11 cellular contexts compared by ENCODE assay signal in genomic region chr10:28569506-28570159, GRCh38. TPM values are rescaled to one million over a fixed set of nuclear protein-coding genes. Genes with fewer than 3 reads are reported as not detected.
A peak's percentile ranks its signal among the peaks of the same experiment; 100 is the strongest.
DNase-seq lines count a peak whose midpoint lies in the region; TF ChIP-seq lines count a peak whose summit lies in the region.
"Had no signal": no experiment of that assay in that cellular context is flagged by ENCODE, and none has a peak within 500 bp of the region (broad histone marks: within the 10 kb centered on the region; RNA-seq: fewer than 3 reads in every experiment).

No MANE protein-coding gene starts in this region.

- no peaks in the 10 kb centered on the region for H3K27me3 ChIP-seq in KMS-11 (ENCODE audit: insufficient read depth, low read depth)
- H3K27me3 ChIP-seq: esophagus squamous epithelium had no signal

- peak overlapping the region; percentile 34 for H3K4me2 ChIP-seq in KMS-11

- peak overlapping the region; percentile 15; the same call in 1 of the 2 replicates for H3K27ac ChIP-seq in KMS-11
- H3K27ac ChIP-seq: esophagus squamous epithelium had no signal

- peaks cover 63% of the 10 kb centered on the region for H4K20me1 ChIP-seq in KMS-11 (ENCODE audit: insufficient read depth)

- peaks cover 10% of the 10 kb centered on the region; the same call in 1 of the 2 replicates for H3K36me3 ChIP-seq in KMS-11 (ENCODE audit: insufficient read depth)

- DNase-seq in COLO829 (ENCODE audit: low spot score) (peak; percentile 79), cardiac fibroblast (ENCODE audit: low read depth in 2 of 2) (peak; percentile 11 to 42), midbrain (lab: John Stamatoyannopoulos, UW) (peak; percentile 18), NCI-H748 (lab: John Stamatoyannopoulos, UW; ENCODE audit: unreplicated experiment) (no peak), occipital lobe (lab: John Stamatoyannopoulos, UW) (no peak)
- DNase-seq in central memory CD4-positive, alpha-beta T cell, result no peak
- no peak for DNase-seq in effector CD4-positive, alpha-beta T cell
- DNase-seq: esophagus squamous epithelium, GF-D8, RPMI8226 had no signal

- H3K4me1 ChIP-seq in KMS-11 (ENCODE audit: low read depth, poor library complexity, severe bottlenecking), result peaks cover 96% of the 10 kb centered on the region

- H3K79me2 ChIP-seq in KMS-11 (ENCODE audit: insufficient read depth, low read depth), result peaks cover 100% of the 10 kb centered on the region

- H3K4me3 ChIP-seq in KMS-11 (IDR thresholded peaks at IDR 0.05; ENCODE audit: insufficient read depth, low read depth, low read length) (no peak overlapping the region), cardiac fibroblast (replicated peaks in 1 of 2; ENCODE audit: low read depth in 2 of 2, low read length in 2 of 2) (no peak overlapping the region)
- H3K4me3 ChIP-seq: esophagus squamous epithelium had no signal

- TF ChIP-seq CTCF in KMS-11 (conservative IDR thresholded peaks at IDR 0.05; ENCODE audit: low read depth, low read length), result no peak
- no peak for TF ChIP-seq CTCF in cardiac fibroblast (IDR thresholded peaks at IDR 0.05; ENCODE audit: low read depth, low read length)

- H2AFZ ChIP-seq in KMS-11 (ENCODE audit: low read depth), result no peak overlapping the region

- H3K9ac ChIP-seq in KMS-11, result no peak overlapping the region

RNA-seq across cellular contexts. Expression of gene WAC, which starts 36.7 kb away (rescaled TPM):
- 95.3 TPM for total RNA-seq in occipital lobe

Comparison
In these comparisons a context has a peak if more than half of its experiments do, and no peak if none do; other contexts are left out.
1. DNase-seq: peak in COLO829 (single experiment), cardiac fibroblast (2 of 2) and midbrain (single experiment); none in NCI-H748 (single experiment), central memory CD4-positive, alpha-beta T cell (single experiment), occipital lobe (single experiment) and effector CD4-positive, alpha-beta T cell (single experiment).